8 cellular contexts compared by ENCODE assay signal in the genomic region with DNA sequence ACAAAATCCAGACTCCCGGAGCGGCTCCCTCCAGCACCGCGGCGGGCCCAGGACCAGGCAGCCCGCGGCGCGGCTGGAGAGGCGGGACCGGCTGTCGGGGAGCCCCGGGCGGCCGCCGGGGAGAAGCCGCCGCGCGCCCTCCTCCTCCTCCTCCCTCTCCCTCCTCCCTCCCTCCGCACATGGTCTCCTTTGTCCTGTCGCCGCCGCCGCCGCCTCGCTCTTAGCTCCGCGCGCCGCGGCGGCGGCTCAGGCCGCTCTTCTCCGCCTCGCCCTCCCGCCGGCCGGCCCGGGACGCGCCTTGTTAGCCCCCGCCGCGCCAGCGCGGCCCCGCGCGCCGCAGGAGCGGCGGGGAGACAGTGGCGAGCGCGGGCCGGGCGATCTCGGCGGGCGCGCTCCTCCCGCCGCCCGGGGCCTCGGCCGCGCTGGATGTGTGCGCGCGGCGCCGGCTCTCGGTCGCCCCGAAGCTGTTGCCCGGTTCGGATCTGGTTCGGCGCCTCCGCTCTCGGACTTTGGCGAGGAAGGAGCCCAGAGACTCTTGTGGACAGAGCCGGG.
A peak's percentile ranks its signal among the peaks of the same experiment; 100 is the strongest.
DNase-seq lines count a peak whose midpoint lies in the region; ATAC-seq and TF ChIP-seq lines count a peak whose summit lies in the region.

No MANE protein-coding gene starts in this region.

- intact Hi-C loops in transverse colon (cut with DNase I; ENCODE audit: low total_unique reads), result loop anchor here (5.0 kb wide), 1 partner anchor 652 kb away; no protein-coding TSS in a partner anchor

- no peaks in the 10 kb centered on the region for H3K9me3 Mint-ChIP-seq in memory B cell

- H3K4me3 Mint-ChIP-seq in memory B cell, result peak overlapping the region; percentile 82

- WGBS in ectodermal cell, 2 experiments, result 0% methylated on average over 85 of the region's 85 CpGs
- WGBS in transverse colon (ENCODE audit: low coverage in 1 of 2), 2 donors, result 2% methylated on average over 58 of the region's 85 CpGs; no CpG with 5 or more reads in 1 of the 2 donors

- TF ChIP-seq CTCF in transverse colon (IDR thresholded peaks at IDR 0.05), result no peak

- H3K4me1 Mint-ChIP-seq in memory B cell, result peaks cover 3% of the 10 kb centered on the region

- ATAC-seq in GM18511 (IDR thresholded peaks at IDR 0.05; ENCODE audit: unreplicated experiment) (peak; percentile 42), HG03095 (IDR thresholded peaks at IDR 0.05; ENCODE audit: unreplicated experiment) (peak; percentile 33), memory B cell (ENCODE audit: low read depth) (peak; percentile 46), HG03108 (IDR thresholded peaks at IDR 0.05; ENCODE audit: unreplicated experiment) (no peak)

- peaks cover 15% of the 10 kb centered on the region for H3K4me1 ChIP-seq in SJSA1 (replicated peaks)
- peaks cover 16% of the 10 kb centered on the region for H3K4me1 ChIP-seq in ectodermal cell (ENCODE audit: control insufficient read depth, insufficient read depth, low read length)
- H3K4me1 ChIP-seq in transverse colon, result peaks cover 0 to 27% (median 3%) of the 10 kb centered on the region in 4 donors

- H3K27ac ChIP-seq in SJSA1, result no peak overlapping the region
- peak overlapping the region; percentile 65 for H3K27ac ChIP-seq in ectodermal cell (ENCODE audit: insufficient read depth, low read depth, low read length, poor library complexity, severe bottlenecking)
- H3K27ac ChIP-seq in transverse colon, result peak overlapping the region; percentile 85 to 94 (median 92)

- H3K27me3 ChIP-seq in SJSA1 (replicated peaks), result peaks cover 38% of the 10 kb centered on the region
- H3K27me3 ChIP-seq in ectodermal cell (ENCODE audit: control insufficient read depth, insufficient read depth, low read length, poor library complexity, severe bottlenecking), result peaks cover 21% of the 10 kb centered on the region
- H3K27me3 ChIP-seq in transverse colon, result peaks cover 16% of the 10 kb centered on the region

- no peak overlapping the region for H3K27ac Mint-ChIP-seq in memory B cell

- DNase-seq in AG08395 (ENCODE audit: low spot score), result peak; percentile 46
- DNase-seq in SJSA1 (ENCODE audit: low read depth in 1 of 2, low spot score in 2 of 2), result no peak
- peak in 1 of 2 donors; percentile 16 for DNase-seq in memory B cell (ENCODE audit: low spot score in 2 of 2)
- peak; percentile 48 for DNase-seq in transverse colon

- no peaks in the 10 kb centered on the region for H3K36me3 Mint-ChIP-seq in memory B cell

- H3K9me3 ChIP-seq in SJSA1 (replicated peaks) (no peaks in the 10 kb centered on the region), ectodermal cell (ENCODE audit: control insufficient read depth, low read length) (no peaks in the 10 kb centered on the region), transverse colon (no peaks in the 10 kb centered on the region)

- in situ Hi-C loops in transverse colon (cut with MboI; ENCODE audit: low pct_ligation_motif_present in 1 of 4, low pct_unique_long_range_greater_than_20kb in 1 of 4, low sequenced_read_pairs in 3 of 4), result loop anchor here in 3 of 4 donors (25.0 kb wide), 3 partner anchors 507 to 657 kb away; no protein-coding TSS in a partner anchor

- H3K36me3 ChIP-seq in SJSA1 (no peaks in the 10 kb centered on the region), ectodermal cell (ENCODE audit: control insufficient read depth, insufficient read depth, low read length) (peaks cover 4% of the 10 kb centered on the region), transverse colon (no peaks in the 10 kb centered on the region)

- H3K27me3 Mint-ChIP-seq in memory B cell, result peaks cover 5% of the 10 kb centered on the region

- peak overlapping the region; percentile 33 for H3K4me3 ChIP-seq in SJSA1
- H3K4me3 ChIP-seq in ectodermal cell (ENCODE audit: insufficient read depth, low read depth, low read length), result peak overlapping the region; percentile 58
- H3K4me3 ChIP-seq in transverse colon, result peak overlapping the region; percentile 69 to 94 (median 85)

- TF ChIP-seq POLR2A in transverse colon (IDR thresholded peaks at IDR 0.05), result no peak

- TF ChIP-seq EP300 in transverse colon (IDR thresholded peaks at IDR 0.05; ENCODE audit: low read depth), result no peak

Comparison
In these comparisons a context has a peak if more than half of its experiments do, and no peak if none do; other contexts are left out.
1. DNase-seq: peak in AG08395 (single experiment) and transverse colon (single experiment); none in SJSA1 (0 of 2).
2. H3K4me3 ChIP-seq: peak in every context shown above with its lines; median percentile 85 in transverse colon; 58 in ectodermal cell; 33 in SJSA1.